Comparison of ENCODE assay signal across 14 cellular contexts in genomic region chr21:32386195-32386870, GRCh38. TPM values are rescaled to one million over a fixed set of nuclear protein-coding genes. Genes with fewer than 3 reads are reported as not detected.
DNase-seq lines count a peak whose midpoint lies in the region; ATAC-seq, FAIRE-seq and TF ChIP-seq lines count a peak whose summit lies in the region.
"Had no signal": no experiment of that assay in that cellular context is flagged by ENCODE, and none has a peak within 500 bp of the region (broad histone marks: within the 10 kb centered on the region; RNA-seq: fewer than 3 reads in every experiment).

No MANE protein-coding gene starts in this region.

- H2AFZ ChIP-seq in GM23338, result no peak overlapping the region

- H3K36me3 Mint-ChIP-seq in GM23338 (ENCODE audit: low read depth), result peaks cover 52% of the 10 kb centered on the region

- TF ChIP-seq CTCF in GM23338 (conservative IDR thresholded peaks at IDR 0.05; ENCODE audit: low read depth in 2 of 2) (no peak), RWPE2 (IDR thresholded peaks at IDR 0.05; ENCODE audit: poor library complexity, severe bottlenecking) (no peak), esophagus squamous epithelium (IDR thresholded peaks at IDR 0.05) (no peak), pancreas (IDR thresholded peaks at IDR 0.05) (no peak), GM10266 (IDR thresholded peaks at IDR 0.05; ENCODE audit: control insufficient read depth, insufficient read depth, low read depth, missing control alignments) (no peak), uterus (IDR thresholded peaks at IDR 0.05) (no peak), WERI-Rb-1 (IDR thresholded peaks at IDR 0.05; ENCODE audit: low read depth, low read length) (no peak)

- H3K27me3 Mint-ChIP-seq in GM23338 (ENCODE audit: insufficient read depth, low read depth, poor library complexity), result no peaks in the 10 kb centered on the region
- H3K27me3 Mint-ChIP-seq: central memory CD8-positive, alpha-beta T cell; stimulated activated naive B cell treated with anti-CD40 and anti-IgM and Interleukin-4, amounts not matched to agents 10 μg/mL and 1 μg/mL and 100 μg/mL, for 72 hours had no signal

- no peaks in the 10 kb centered on the region for H3K27me3 ChIP-seq in GM23338 (ENCODE audit: insufficient read depth)
- no peaks in the 10 kb centered on the region for H3K27me3 ChIP-seq in RWPE2 (ENCODE audit: insufficient read depth, poor library complexity, severe bottlenecking)
- no peaks in the 10 kb centered on the region for H3K27me3 ChIP-seq in esophagus squamous epithelium
- no peaks in the 10 kb centered on the region for H3K27me3 ChIP-seq in pancreas
- no peaks in the 10 kb centered on the region for H3K27me3 ChIP-seq in uterus
- H3K27me3 ChIP-seq in WERI-Rb-1 (ENCODE audit: insufficient read depth, low read depth, severe bottlenecking), result no peaks in the 10 kb centered on the region
- H3K27me3 ChIP-seq: left lung, neutrophil had no signal

- no peaks in the 10 kb centered on the region for H3K9me3 Mint-ChIP-seq in GM23338
- H3K9me3 Mint-ChIP-seq: central memory CD8-positive, alpha-beta T cell; stimulated activated naive B cell treated with anti-CD40 and anti-IgM and Interleukin-4, amounts not matched to agents 10 μg/mL and 1 μg/mL and 100 μg/mL, for 72 hours had no signal

- intact Hi-C loops in esophagus squamous epithelium (cut with DNase I) (no loop called here), pancreas (cut with DNase I) (no loop called here), uterus (cut with DNase I; ENCODE audit: low total_unique reads) (no loop called here)

- H3K9me3 ChIP-seq in RWPE2 (ENCODE audit: severe bottlenecking) (no peaks in the 10 kb centered on the region), esophagus squamous epithelium (no peaks in the 10 kb centered on the region), pancreas (no peaks in the 10 kb centered on the region), uterus (no peaks in the 10 kb centered on the region), WERI-Rb-1 (ENCODE audit: severe bottlenecking) (no peaks in the 10 kb centered on the region)
- H3K9me3 ChIP-seq: left lung, neutrophil had no signal

- 37 to 47% methylated on average over 6 of the region's 6 CpGs for WGBS in esophagus squamous epithelium, 2 donors
- WGBS in pancreas, 2 donors, result 37 to 39% methylated on average over 6 of the region's 6 CpGs

- no peaks in the 10 kb centered on the region for H3K9me2 ChIP-seq in GM23338 (ENCODE audit: insufficient read depth)

- H3K27ac Mint-ChIP-seq in GM23338, result 0 out of 2 replicates have a peak overlapping the region, but pooled peaks have one; percentile 88

- peaks cover 87% of the 10 kb centered on the region for H3K79me2 ChIP-seq in GM23338 (replicated peaks; ENCODE audit: insufficient read depth)

- DNase-seq in GM23338 (ENCODE audit: low spot score) (no peak), RWPE2 (ENCODE audit: low spot score) (peak; percentile 89), esophagus squamous epithelium (lab: John Stamatoyannopoulos, UW) (no peak), pancreas (peak in 2 of 6 donors; percentile 27 to 29), GM10266 (ENCODE audit: extremely low spot score) (no peak), uterus (no peak), MV-4-11 (lab: John Stamatoyannopoulos, UW) (no peak), WERI-Rb-1 (no peak)
- DNase-seq: activated CD4-positive, CD25-positive, alpha-beta regulatory T cell treated with anti-CD3 and anti-CD28 coated beads, Interleukin-2, amount 50 U/mL, for 72 hours; left lung; stimulated activated CD4-positive, alpha-beta T cell treated with anti-CD3 and anti-CD28 coated beads, Interleukin-2, amount 100 ng/mL, for 24 hours; stimulated activated naive B cell treated with anti-CD40 and anti-IgM and Interleukin-4, amounts not matched to agents 10 μg/mL and 1 μg/mL and 100 μg/mL, for 72 hours had no signal

- ATAC-seq in GM23338, result no peak
- peak; percentile 66 for ATAC-seq in RWPE2 (ENCODE audit: low read depth)
- peak; percentile 53 to 75 (median 70) for ATAC-seq in pancreas
- ATAC-seq: stimulated activated naive B cell treated with anti-CD40 and anti-IgM and Interleukin-4, amounts not matched to agents 10 μg/mL and 1 μg/mL and 100 μg/mL, for 72 hours had no signal

- no peak for TF ChIP-seq POLR2A in esophagus squamous epithelium (IDR thresholded peaks at IDR 0.05)
- no peak for TF ChIP-seq POLR2A in uterus (IDR thresholded peaks at IDR 0.05)

- no peak overlapping the region for H3K4me3 Mint-ChIP-seq in GM23338
- H3K4me3 Mint-ChIP-seq: central memory CD8-positive, alpha-beta T cell; stimulated activated naive B cell treated with anti-CD40 and anti-IgM and Interleukin-4, amounts not matched to agents 10 μg/mL and 1 μg/mL and 100 μg/mL, for 72 hours had no signal

- H3K27ac ChIP-seq in GM23338 (ENCODE audit: low read depth), result no peak overlapping the region
- H3K27ac ChIP-seq in RWPE2 (ENCODE audit: poor library complexity, severe bottlenecking), result peak overlapping the region; percentile 88
- H3K27ac ChIP-seq in esophagus squamous epithelium, result peak overlapping the region; percentile 11 to 59 (median 44)
- peak overlapping the region in 1 of 4 donors; percentile 26 for H3K27ac ChIP-seq in pancreas
- peak overlapping the region in 1 of 2 donors; percentile 52 for H3K27ac ChIP-seq in uterus
- no peak overlapping the region for H3K27ac ChIP-seq in WERI-Rb-1
- H3K27ac ChIP-seq: left lung, neutrophil had no signal

- peaks cover 64% of the 10 kb centered on the region for H4K20me1 ChIP-seq in GM23338 (replicated peaks; ENCODE audit: insufficient read depth)

- H3K36me3 ChIP-seq in GM23338 (ENCODE audit: insufficient read depth), result peaks cover 44% of the 10 kb centered on the region
- H3K36me3 ChIP-seq in RWPE2 (ENCODE audit: low read depth), result peaks cover 79% of the 10 kb centered on the region
- H3K36me3 ChIP-seq in esophagus squamous epithelium, result peaks cover 13 to 63% (median 28%) of the 10 kb centered on the region in 3 donors
- peaks cover 0 to 17% (median 8%) of the 10 kb centered on the region in 3 donors for H3K36me3 ChIP-seq in pancreas
- no peaks in the 10 kb centered on the region for H3K36me3 ChIP-seq in uterus
- peaks cover 38% of the 10 kb centered on the region for H3K36me3 ChIP-seq in WERI-Rb-1
- H3K36me3 ChIP-seq: neutrophil had no signal

- H3K4me1 ChIP-seq in GM23338 (ENCODE audit: insufficient read depth) (peaks cover 17% of the 10 kb centered on the region), RWPE2 (ENCODE audit: insufficient read depth, poor library complexity, severe bottlenecking) (peaks cover 47% of the 10 kb centered on the region), esophagus squamous epithelium (peaks cover 14 to 73% (median 30%) of the 10 kb centered on the region in 3 donors), pancreas (peaks cover 0 to 5% (median 0%) of the 10 kb centered on the region in 3 donors), uterus (peaks cover 0 to under 1% of the 10 kb centered on the region in 2 donors)

- H3K4me3 ChIP-seq in GM23338 (no peak overlapping the region), RWPE2 (ENCODE audit: severe bottlenecking) (no peak overlapping the region), esophagus squamous epithelium (no peak overlapping the region), pancreas (no peak overlapping the region), uterus (no peak overlapping the region), WERI-Rb-1 (ENCODE audit: low read depth, low read length) (no peak overlapping the region)
- H3K4me3 ChIP-seq: left lung had no signal

- no peak overlapping the region for H3K4me2 ChIP-seq in GM23338

- no peaks in the 10 kb centered on the region for H3F3A ChIP-seq in GM23338 (replicated peaks; ENCODE audit: low read depth)

- no peak for FAIRE-seq in pancreas (lab: Jason Lieb, UNC)

- H3K4me1 Mint-ChIP-seq in GM23338, result peaks cover 28% of the 10 kb centered on the region

TF ChIP-seq in GM23338, 12 proteins besides CTCF, POLR2A, EP300 and RAD21 (continues in another document):
- TF ChIP-seq EZH2 (IDR thresholded peaks at IDR 0.05; ENCODE audit: low read depth, unreplicated experiment), result no peak
- TF ChIP-seq ETS1 (IDR thresholded peaks at IDR 0.05), result no peak

RNA-seq across cellular contexts. Expression of gene URB1, which starts 6.5 kb away (rescaled TPM):
- total RNA-seq in GM23338 (2014; rRNA removed; shearing (Covaris generic)), result 42.2 and 44.1 TPM in 2 replicates
- polyA plus RNA-seq in GM23338 (2016; fragmentation: Nextera tagmentation; extraction: Ambion mirVana) (6.8 and 7.7 TPM in 2 replicates), pancreas (1 to 10 TPM; 2.9 to 4.7 TPM)
- total RNA-seq in esophagus squamous epithelium (10 to 100 TPM; 11.1 to 24.8 (median 17.9) TPM), pancreas (10 to 100 TPM in 1 of 6 donors, 1 to 10 TPM in 5; 5.9 to 11.0 (median 8.0) TPM), uterus (10 to 100 TPM; 11.8 to 31.0 (median 26.0) TPM)

RNA-seq across cellular contexts. Expression of gene EVA1C, which starts 26.2 kb away (rescaled TPM):
- 3.8 and 6.9 TPM in 2 replicates for total RNA-seq in GM23338 (2014; rRNA removed; shearing (Covaris generic))
- polyA plus RNA-seq in GM23338 (2016; fragmentation: Nextera tagmentation; extraction: Ambion mirVana) (3.9 and 4.6 TPM in 2 replicates), pancreas (10 to 100 TPM; 20.7 to 35.9 TPM)
- total RNA-seq in esophagus squamous epithelium (10 to 100 TPM; 12.7 to 39.9 (median 24.4) TPM), pancreas (10 to 100 TPM in 3 of 6 donors, 1 to 10 TPM in 3; 7.9 to 13.4 (median 10.6) TPM), uterus (100 to 1,000 TPM in 1 of 4 donors, 10 to 100 TPM in 2, 1 to 10 TPM in 1; 8.3 to 105 (median 48.7) TPM)

Comparison
In these comparisons a context has a peak if more than half of its experiments do, and no peak if none do; other contexts are left out.
1. H3K27ac ChIP-seq: peak in RWPE2 (single experiment) and esophagus squamous epithelium (4 of 4); none in GM23338 (single experiment) and WERI-Rb-1 (single experiment).